Comparison of ENCODE assay signal across 30 cellular contexts in the genomic region with DNA sequence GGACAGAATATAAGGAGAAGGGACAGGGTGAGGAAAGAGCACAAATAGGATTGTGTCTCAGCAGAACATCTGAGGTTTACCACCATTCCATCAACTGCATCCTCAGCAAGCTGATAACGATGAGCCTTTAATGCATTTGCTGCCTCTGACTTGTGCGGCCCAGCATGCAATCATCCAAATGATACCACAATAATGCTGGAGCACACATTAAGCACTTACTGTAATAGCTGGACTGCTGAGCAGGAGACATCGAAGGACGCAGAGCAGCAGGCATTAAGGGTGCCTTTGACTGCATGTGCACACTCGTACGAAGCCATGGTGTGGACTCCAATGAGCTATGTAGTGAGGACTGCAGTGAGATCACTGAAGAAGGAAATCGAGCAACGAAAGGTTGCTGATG.
"Had no signal": no experiment of that assay in that cellular context is flagged by ENCODE, and none has a peak within 500 bp of the region (broad histone marks: within the 10 kb centered on the region; RNA-seq: fewer than 3 reads in every experiment).

No MANE protein-coding gene starts in this region.

- H3K4me2 ChIP-seq: neural progenitor cell had no signal

- H3K79me2 ChIP-seq: parathyroid adenoma had no signal

- H3K9me3 ChIP-seq: ovary, psoas muscle, right lobe of liver, sigmoid colon, suprapubic skin, testis, tibial artery, transverse colon, upper lobe of right lung, uterus had no signal

- H3K4me3 Mint-ChIP-seq: naive thymus-derived CD8-positive, alpha-beta T cell; natural killer cell treated with Interleukin-12 subunit alpha and Interleukin-12 subunit beta and Interleukin-15 and Interleukin-18, amount 100 ng/mL, for 72 hours; nephron progenitor cell; neural progenitor cell; stimulated activated memory B cell treated with anti-CD40 and anti-IgM and Interleukin-4, amounts not matched to agents 10 μg/mL and 1 μg/mL and 100 μg/mL, for 72 hours; stimulated activated naive CD8-positive, alpha-beta T cell treated with anti-CD3 and anti-CD28 coated beads, Interleukin-15, amount 100 ng/mL, for 72 hours; type B pancreatic cell had no signal

- H3K27ac Mint-ChIP-seq: naive thymus-derived CD8-positive, alpha-beta T cell; natural killer cell treated with Interleukin-12 subunit alpha and Interleukin-12 subunit beta and Interleukin-15 and Interleukin-18, amount 100 ng/mL, for 72 hours; nephron progenitor cell; neural progenitor cell; progenitor cell of endocrine pancreas; stimulated activated memory B cell treated with anti-CD40 and anti-IgM and Interleukin-4, amounts not matched to agents 10 μg/mL and 1 μg/mL and 100 μg/mL, for 72 hours; stimulated activated naive CD8-positive, alpha-beta T cell treated with anti-CD3 and anti-CD28 coated beads, Interleukin-15, amount 100 ng/mL, for 72 hours; type B pancreatic cell had no signal

- H3K9me3 Mint-ChIP-seq: natural killer cell treated with Interleukin-12 subunit alpha and Interleukin-12 subunit beta and Interleukin-15 and Interleukin-18, amount 100 ng/mL, for 72 hours; nephron progenitor cell; neural progenitor cell; stimulated activated memory B cell treated with anti-CD40 and anti-IgM and Interleukin-4, amounts not matched to agents 10 μg/mL and 1 μg/mL and 100 μg/mL, for 72 hours; type B pancreatic cell had no signal

- H3K9ac ChIP-seq: neural progenitor cell, parathyroid adenoma had no signal

- DNase-seq: naive thymus-derived CD8-positive, alpha-beta T cell; nephron progenitor cell; occipital lobe; ovary; posterior cingulate gyrus; psoas muscle; right cardiac atrium; right lobe of liver; sigmoid colon; small intestine; stimulated activated CD4-positive, alpha-beta T cell treated with anti-CD3 and anti-CD28 coated beads, Interleukin-1b, Interleukin-23, amount 100 ng/mL, for 48 hours; stimulated activated CD4-positive, alpha-beta T cell treated with anti-CD3 and anti-CD28 coated beads, Interleukin-4, amount 100 ng/mL, for 1 hour; stimulated activated CD4-positive, alpha-beta T cell treated with anti-CD3 and anti-CD28 coated beads, Interleukin-4, amount 100 ng/mL, for 4 hours; stimulated activated CD8-positive, alpha-beta memory T cell treated with anti-CD3 and anti-CD28 coated beads, Interleukin-4, amount 100 ng/mL, for 48 hours; stimulated activated naive CD4-positive, alpha-beta T cell; stimulated activated naive CD8-positive, alpha-beta T cell treated with anti-CD3 and anti-CD28 coated beads, Interleukin-15, amount 100 ng/mL, for 72 hours; stimulated activated naive CD8-positive, alpha-beta T cell treated with anti-CD3 and anti-CD28 coated beads, Interleukin-15, Interleukin-2, amounts not matched to agents 100 U/mL and 50 U/mL, for 24 hours; substantia nigra; testis; tibial artery; transverse colon; upper lobe of right lung; uterus had no signal

- H3K27me3 Mint-ChIP-seq: naive thymus-derived CD8-positive, alpha-beta T cell; stimulated activated memory B cell treated with anti-CD40 and anti-IgM and Interleukin-4, amounts not matched to agents 10 μg/mL and 1 μg/mL and 100 μg/mL, for 72 hours; stimulated activated naive CD8-positive, alpha-beta T cell treated with anti-CD3 and anti-CD28 coated beads, Interleukin-15, amount 100 ng/mL, for 72 hours; type B pancreatic cell had no signal

- H2AFZ ChIP-seq: neural progenitor cell, parathyroid adenoma had no signal

- H3K27me3 ChIP-seq: neural progenitor cell, ovary, right lobe of liver, sigmoid colon, suprapubic skin, testis, tibial artery, transverse colon, upper lobe of right lung, uterus had no signal

- H3K27ac ChIP-seq: neural progenitor cell, ovary, parathyroid adenoma, psoas muscle, right lobe of liver, sigmoid colon, suprapubic skin, testis, tibial artery, transverse colon, upper lobe of right lung, uterus had no signal

- ATAC-seq: naive thymus-derived CD8-positive, alpha-beta T cell; natural killer cell treated with Interleukin-12 subunit alpha and Interleukin-12 subunit beta and Interleukin-15 and Interleukin-18, amount 100 ng/mL, for 72 hours; psoas muscle; right cardiac atrium; right lobe of liver; stimulated activated memory B cell treated with anti-CD40 and anti-IgM and Interleukin-4, amounts not matched to agents 10 μg/mL and 1 μg/mL and 100 μg/mL, for 72 hours; stimulated activated naive CD8-positive, alpha-beta T cell treated with anti-CD3 and anti-CD28 coated beads, Interleukin-15, amount 100 ng/mL, for 72 hours; stimulated activated naive CD8-positive, alpha-beta T cell treated with anti-CD3 and anti-CD28 coated beads, Interleukin-15, Interleukin-2, amounts not matched to agents 100 U/mL and 50 U/mL, for 24 hours; upper lobe of right lung had no signal

- H3K36me3 Mint-ChIP-seq: natural killer cell treated with Interleukin-12 subunit alpha and Interleukin-12 subunit beta and Interleukin-15 and Interleukin-18, amount 100 ng/mL, for 72 hours; stimulated activated memory B cell treated with anti-CD40 and anti-IgM and Interleukin-4, amounts not matched to agents 10 μg/mL and 1 μg/mL and 100 μg/mL, for 72 hours; type B pancreatic cell had no signal

- H3K36me3 ChIP-seq: neural progenitor cell, ovary, right lobe of liver, sigmoid colon, suprapubic skin, tibial artery, transverse colon, upper lobe of right lung, uterus had no signal

- H3K4me3 ChIP-seq: neural progenitor cell, ovary, psoas muscle, right lobe of liver, sigmoid colon, suprapubic skin, testis, tibial artery, transverse colon, upper lobe of right lung, uterus had no signal
